In the genomic region with DNA sequence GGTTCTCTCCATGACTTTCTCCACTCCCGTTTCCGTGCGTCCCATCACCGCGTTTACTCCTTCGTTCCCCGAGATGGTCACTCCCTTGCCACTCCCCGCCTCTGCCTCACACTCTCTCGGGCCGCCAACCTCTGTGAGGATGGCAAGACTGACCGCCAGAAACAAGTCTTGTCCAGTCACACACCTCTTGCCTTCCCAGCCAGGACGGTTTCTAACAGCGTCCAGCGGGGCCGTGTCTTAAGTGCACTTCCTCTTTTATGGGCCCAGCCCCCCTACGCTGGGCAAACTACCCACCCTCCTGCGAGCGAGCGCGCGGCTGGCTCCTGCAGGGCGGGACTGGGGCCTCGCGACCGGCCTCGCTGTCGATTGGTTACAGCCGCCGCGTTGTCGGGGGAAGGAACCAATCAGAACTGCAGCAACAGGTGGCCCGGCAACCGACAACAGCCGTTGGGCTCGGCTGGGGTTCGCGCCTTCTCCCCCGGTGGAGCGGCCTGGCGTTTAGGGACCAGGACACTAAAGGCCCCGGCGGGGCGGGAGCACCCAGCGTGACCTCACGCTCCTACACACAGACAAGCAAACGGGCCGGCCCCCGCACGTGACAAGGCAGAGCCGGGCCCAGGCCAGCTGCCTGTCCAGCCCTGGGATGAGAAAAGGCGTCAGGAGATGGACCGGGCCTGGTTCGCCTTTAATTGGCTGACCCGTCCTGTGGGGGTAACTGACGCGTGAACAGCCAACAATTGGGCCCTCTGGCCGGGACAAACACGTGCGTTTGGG, we compare ENCODE assay signal across 1 cellular context.
TF ChIP-seq lines count a peak whose summit lies in the region.

No MANE protein-coding gene starts in this region.

TF ChIP-seq in K562, 482 proteins besides CTCF, POLR2A, EP300 and RAD21 (continued from another document and continues in another):
- TF ChIP-seq ZNF785 (CRISPR knock-in tag; IDR thresholded peaks at IDR 0.05) (0 out of 2 replicates have a peak, but pooled peaks have one; percentile 48), CBX2 (IDR thresholded peaks at IDR 0.05; ENCODE audit: insufficient read depth, low read length, poor library complexity, severe bottlenecking) (no peak), ASH1L (IDR thresholded peaks at IDR 0.05; ENCODE audit: borderline replicate concordance, low read depth, partially characterized antibody) (peak; percentile 76), TSC22D4 (tag; IDR thresholded peaks at IDR 0.05) (no peak), XRCC3 (IDR thresholded peaks at IDR 0.05) (no peak), ZNF316 (IDR thresholded peaks at IDR 0.05) (0 out of 2 replicates have a peak, but pooled peaks have one; percentile 10), DEAF1 (CRISPR knock-in tag; IDR thresholded peaks at IDR 0.05) (no peak), TFE3 (CRISPR knock-in tag; IDR thresholded peaks at IDR 0.05) (peak; percentile 76), SREBF2 (CRISPR knock-in tag; IDR thresholded peaks at IDR 0.05) (no peak), NCOR1 (IDR thresholded peaks at IDR 0.05) (peak; percentile 66; the same call in 1 of the 2 replicates), ZNF507 (tag; conservative IDR thresholded peaks at IDR 0.05) (no peak), MITF (IDR thresholded peaks at IDR 0.05) (peak; percentile 61; the same call in 1 of the 2 replicates), RB1 (IDR thresholded peaks at IDR 0.05; ENCODE audit: low read depth) (peak; percentile 86; the same call in 1 of the 2 replicates), PHF21A (IDR thresholded peaks at IDR 0.05; ENCODE audit: borderline replicate concordance, low read depth) (peak; percentile 94; the same call in 1 of the 2 replicates), ZNF217 (CRISPR knock-in tag; IDR thresholded peaks at IDR 0.05) (no peak), ZNF41 (CRISPR knock-in tag; conservative IDR thresholded peaks at IDR 0.05) (0 out of 2 replicates have a peak, but pooled peaks have one; percentile 58), SMAD1 (IDR thresholded peaks at IDR 0.05; ENCODE audit: low read depth, low read length, partially characterized antibody) (no peak), ZBTB8A (IDR thresholded peaks at IDR 0.05; ENCODE audit: partially characterized antibody) (no peak), E2F8 (IDR thresholded peaks at IDR 0.05; ENCODE audit: low read depth, partially characterized antibody) (peak; percentile 66), CCNT2 (IDR thresholded peaks at IDR 0.05; ENCODE audit: borderline replicate concordance, extremely low read depth, insufficient read length, low read depth, low read length) (peak; percentile 88), GABPB1 (CRISPR knock-in tag; IDR thresholded peaks at IDR 0.05) (peak; percentile 87), NFXL1 (CRISPR knock-in tag; IDR thresholded peaks at IDR 0.05) (peak; percentile 62; the same call in 1 of the 2 replicates)
- TF ChIP-seq, protein P1, sequence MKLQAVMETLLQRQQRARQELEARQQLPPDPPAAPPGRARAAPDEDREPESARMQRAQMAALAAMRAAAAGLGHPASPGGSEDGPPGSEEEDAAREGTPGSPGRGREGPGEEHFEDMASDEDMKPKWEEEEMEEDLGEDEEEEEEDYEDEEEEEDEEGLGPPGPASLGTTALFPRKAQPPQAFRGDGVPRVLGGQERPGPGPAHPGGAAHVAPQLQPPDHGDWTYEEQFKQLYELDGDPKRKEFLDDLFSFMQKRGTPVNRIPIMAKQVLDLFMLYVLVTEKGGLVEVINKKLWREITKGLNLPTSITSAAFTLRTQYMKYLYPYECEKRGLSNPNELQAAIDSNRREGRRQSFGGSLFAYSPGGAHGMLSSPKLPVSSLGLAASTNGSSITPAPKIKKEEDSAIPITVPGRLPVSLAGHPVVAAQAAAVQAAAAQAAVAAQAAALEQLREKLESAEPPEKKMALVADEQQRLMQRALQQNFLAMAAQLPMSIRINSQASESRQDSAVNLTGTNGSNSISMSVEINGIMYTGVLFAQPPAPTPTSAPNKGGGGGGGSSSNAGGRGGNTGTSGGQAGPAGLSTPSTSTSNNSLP (IDR thresholded peaks at IDR 0.05; ENCODE audit: borderline replicate concordance, low read depth, low read length), result no peak
- TF ChIP-seq, protein P2, sequence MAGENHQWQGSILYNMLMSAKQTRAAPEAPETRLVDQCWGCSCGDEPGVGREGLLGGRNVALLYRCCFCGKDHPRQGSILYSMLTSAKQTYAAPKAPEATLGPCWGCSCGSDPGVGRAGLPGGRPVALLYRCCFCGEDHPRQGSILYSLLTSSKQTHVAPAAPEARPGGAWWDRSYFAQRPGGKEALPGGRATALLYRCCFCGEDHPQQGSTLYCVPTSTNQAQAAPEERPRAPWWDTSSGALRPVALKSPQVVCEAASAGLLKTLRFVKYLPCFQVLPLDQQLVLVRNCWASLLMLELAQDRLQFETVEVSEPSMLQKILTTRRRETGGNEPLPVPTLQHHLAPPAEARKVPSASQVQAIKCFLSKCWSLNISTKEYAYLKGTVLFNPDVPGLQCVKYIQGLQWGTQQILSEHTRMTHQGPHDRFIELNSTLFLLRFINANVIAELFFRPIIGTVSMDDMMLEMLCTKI (IDR thresholded peaks at IDR 0.05; ENCODE audit: partially characterized antibody), result no peak
- TF ChIP-seq, protein P3, sequence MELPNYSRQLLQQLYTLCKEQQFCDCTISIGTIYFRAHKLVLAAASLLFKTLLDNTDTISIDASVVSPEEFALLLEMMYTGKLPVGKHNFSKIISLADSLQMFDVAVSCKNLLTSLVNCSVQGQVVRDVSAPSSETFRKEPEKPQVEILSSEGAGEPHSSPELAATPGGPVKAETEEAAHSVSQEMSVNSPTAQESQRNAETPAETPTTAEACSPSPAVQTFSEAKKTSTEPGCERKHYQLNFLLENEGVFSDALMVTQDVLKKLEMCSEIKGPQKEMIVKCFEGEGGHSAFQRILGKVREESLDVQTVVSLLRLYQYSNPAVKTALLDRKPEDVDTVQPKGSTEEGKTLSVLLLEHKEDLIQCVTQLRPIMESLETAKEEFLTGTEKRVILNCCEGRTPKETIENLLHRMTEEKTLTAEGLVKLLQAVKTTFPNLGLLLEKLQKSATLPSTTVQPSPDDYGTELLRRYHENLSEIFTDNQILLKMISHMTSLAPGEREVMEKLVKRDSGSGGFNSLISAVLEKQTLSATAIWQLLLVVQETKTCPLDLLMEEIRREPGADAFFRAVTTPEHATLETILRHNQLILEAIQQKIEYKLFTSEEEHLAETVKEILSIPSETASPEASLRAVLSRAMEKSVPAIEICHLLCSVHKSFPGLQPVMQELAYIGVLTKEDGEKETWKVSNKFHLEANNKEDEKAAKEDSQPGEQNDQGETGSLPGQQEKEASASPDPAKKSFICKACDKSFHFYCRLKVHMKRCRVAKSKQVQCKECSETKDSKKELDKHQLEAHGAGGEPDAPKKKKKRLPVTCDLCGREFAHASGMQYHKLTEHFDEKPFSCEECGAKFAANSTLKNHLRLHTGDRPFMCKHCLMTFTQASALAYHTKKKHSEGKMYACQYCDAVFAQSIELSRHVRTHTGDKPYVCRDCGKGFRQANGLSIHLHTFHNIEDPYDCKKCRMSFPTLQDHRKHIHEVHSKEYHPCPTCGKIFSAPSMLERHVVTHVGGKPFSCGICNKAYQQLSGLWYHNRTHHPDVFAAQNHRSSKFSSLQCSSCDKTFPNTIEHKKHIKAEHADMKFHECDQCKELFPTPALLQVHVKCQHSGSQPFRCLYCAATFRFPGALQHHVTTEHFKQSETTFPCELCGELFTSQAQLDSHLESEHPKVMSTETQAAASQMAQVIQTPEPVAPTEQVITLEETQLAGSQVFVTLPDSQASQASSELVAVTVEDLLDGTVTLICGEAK (IDR thresholded peaks at IDR 0.05), result no peak; the same call in 1 of the 2 replicates
- TF ChIP-seq, protein P3 (CRISPR knock-in tag; IDR thresholded peaks at IDR 0.05), result no peak
- TF ChIP-seq, protein P4, sequence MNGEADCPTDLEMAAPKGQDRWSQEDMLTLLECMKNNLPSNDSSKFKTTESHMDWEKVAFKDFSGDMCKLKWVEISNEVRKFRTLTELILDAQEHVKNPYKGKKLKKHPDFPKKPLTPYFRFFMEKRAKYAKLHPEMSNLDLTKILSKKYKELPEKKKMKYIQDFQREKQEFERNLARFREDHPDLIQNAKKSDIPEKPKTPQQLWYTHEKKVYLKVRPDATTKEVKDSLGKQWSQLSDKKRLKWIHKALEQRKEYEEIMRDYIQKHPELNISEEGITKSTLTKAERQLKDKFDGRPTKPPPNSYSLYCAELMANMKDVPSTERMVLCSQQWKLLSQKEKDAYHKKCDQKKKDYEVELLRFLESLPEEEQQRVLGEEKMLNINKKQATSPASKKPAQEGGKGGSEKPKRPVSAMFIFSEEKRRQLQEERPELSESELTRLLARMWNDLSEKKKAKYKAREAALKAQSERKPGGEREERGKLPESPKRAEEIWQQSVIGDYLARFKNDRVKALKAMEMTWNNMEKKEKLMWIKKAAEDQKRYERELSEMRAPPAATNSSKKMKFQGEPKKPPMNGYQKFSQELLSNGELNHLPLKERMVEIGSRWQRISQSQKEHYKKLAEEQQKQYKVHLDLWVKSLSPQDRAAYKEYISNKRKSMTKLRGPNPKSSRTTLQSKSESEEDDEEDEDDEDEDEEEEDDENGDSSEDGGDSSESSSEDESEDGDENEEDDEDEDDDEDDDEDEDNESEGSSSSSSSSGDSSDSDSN (IDR thresholded peaks at IDR 0.05; ENCODE audit: borderline replicate concordance in 1 of 2, low read depth in 2 of 2, low read length in 2 of 2), result peak; percentile 75 to 92; a peak in 2 of 4 replicates
